Comparison of ENCODE assay signal across 1 cellular context in the genomic region with DNA sequence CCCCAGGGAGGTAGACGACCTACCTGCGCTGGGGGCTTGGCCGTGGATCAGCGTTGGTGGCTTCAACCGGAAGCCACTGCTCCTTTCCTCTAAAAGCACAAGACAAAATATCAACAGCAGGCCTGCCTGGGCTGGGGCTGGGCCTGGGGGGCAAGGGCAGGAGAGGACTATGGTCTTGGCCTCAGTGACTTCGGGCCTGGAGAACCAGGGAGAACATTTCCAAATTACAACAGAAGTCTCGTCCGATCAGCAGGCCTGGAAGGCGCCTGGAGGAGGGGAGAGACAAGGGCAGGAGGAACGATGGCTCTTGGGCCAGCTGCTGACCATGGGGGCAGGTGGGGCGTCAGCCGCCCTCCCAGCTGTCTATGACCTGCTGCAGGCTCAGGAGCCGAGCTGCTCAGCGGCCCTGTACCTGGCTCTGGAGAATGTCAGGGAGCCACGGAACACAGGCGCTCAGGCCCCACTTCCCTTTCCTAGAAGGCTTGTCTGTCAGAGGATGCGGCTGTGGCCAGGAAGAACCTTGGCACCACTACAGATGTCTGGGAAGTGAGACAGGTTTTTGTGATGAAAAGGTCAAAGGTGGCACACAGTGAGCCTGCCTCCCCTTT.
TF ChIP-seq lines count a peak whose summit lies in the region.

No MANE protein-coding gene starts in this region.

TF ChIP-seq in H1, 55 proteins besides CTCF, POLR2A, EP300 and RAD21:
- TF ChIP-seq MAFK (IDR thresholded peaks at IDR 0.05; ENCODE audit: low read depth, low read length): no peak
- no peak for TF ChIP-seq CBX5 (IDR thresholded peaks at IDR 0.05; ENCODE audit: low read depth, low read length)
- no peak for TF ChIP-seq EZH2 (IDR thresholded peaks at IDR 0.05; ENCODE audit: low read depth, low read length, severe bottlenecking)
- TF ChIP-seq TAF7 (optimal IDR thresholded peaks at IDR 0.05; ENCODE audit: borderline replicate concordance, low read depth, low read length): no peak
- no peak for TF ChIP-seq BRCA1 (IDR thresholded peaks at IDR 0.05; ENCODE audit: low read depth, low read length)
- no peak for TF ChIP-seq PHF8 (conservative IDR thresholded peaks at IDR 0.05; ENCODE audit: low read depth, low read length)
- no peak for TF ChIP-seq SAP30 (IDR thresholded peaks at IDR 0.05; ENCODE audit: insufficient read depth, insufficient replicate concordance, low read length)
- TF ChIP-seq, protein P1, sequence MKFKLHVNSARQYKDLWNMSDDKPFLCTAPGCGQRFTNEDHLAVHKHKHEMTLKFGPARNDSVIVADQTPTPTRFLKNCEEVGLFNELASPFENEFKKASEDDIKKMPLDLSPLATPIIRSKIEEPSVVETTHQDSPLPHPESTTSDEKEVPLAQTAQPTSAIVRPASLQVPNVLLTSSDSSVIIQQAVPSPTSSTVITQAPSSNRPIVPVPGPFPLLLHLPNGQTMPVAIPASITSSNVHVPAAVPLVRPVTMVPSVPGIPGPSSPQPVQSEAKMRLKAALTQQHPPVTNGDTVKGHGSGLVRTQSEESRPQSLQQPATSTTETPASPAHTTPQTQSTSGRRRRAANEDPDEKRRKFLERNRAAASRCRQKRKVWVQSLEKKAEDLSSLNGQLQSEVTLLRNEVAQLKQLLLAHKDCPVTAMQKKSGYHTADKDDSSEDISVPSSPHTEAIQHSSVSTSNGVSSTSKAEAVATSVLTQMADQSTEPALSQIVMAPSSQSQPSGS (IDR thresholded peaks at IDR 0.05; ENCODE audit: low read length): no peak
- TF ChIP-seq SIRT6 (IDR thresholded peaks at IDR 0.05; ENCODE audit: low read length): no peak
- TF ChIP-seq, protein P2, sequence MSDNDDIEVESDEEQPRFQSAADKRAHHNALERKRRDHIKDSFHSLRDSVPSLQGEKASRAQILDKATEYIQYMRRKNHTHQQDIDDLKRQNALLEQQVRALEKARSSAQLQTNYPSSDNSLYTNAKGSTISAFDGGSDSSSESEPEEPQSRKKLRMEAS (IDR thresholded peaks at IDR 0.05): no peak
- TF ChIP-seq RBBP5 (IDR thresholded peaks at IDR 0.05; ENCODE audit: borderline replicate concordance, low read depth, low read length): no peak
- TF ChIP-seq TAF1 (IDR thresholded peaks at IDR 0.05; ENCODE audit: low read depth, low read length): no peak
- TF ChIP-seq JUN (IDR thresholded peaks at IDR 0.05; ENCODE audit: low read depth, low read length): no peak
- TF ChIP-seq RNF2 (IDR thresholded peaks at IDR 0.05; ENCODE audit: borderline replicate concordance, low read depth, low read length, missing control alignments, poor library complexity, severe bottlenecking): no peak
- TF ChIP-seq NRF1 (IDR thresholded peaks at IDR 0.05; ENCODE audit: low read depth, low read length): no peak
- TF ChIP-seq CHD1 (IDR thresholded peaks at IDR 0.05; ENCODE audit: low read depth, low read length): no peak
- TF ChIP-seq TBP (IDR thresholded peaks at IDR 0.05; ENCODE audit: low read depth, low read length): no peak
